8 cellular contexts compared by ENCODE assay signal in the genomic region with DNA sequence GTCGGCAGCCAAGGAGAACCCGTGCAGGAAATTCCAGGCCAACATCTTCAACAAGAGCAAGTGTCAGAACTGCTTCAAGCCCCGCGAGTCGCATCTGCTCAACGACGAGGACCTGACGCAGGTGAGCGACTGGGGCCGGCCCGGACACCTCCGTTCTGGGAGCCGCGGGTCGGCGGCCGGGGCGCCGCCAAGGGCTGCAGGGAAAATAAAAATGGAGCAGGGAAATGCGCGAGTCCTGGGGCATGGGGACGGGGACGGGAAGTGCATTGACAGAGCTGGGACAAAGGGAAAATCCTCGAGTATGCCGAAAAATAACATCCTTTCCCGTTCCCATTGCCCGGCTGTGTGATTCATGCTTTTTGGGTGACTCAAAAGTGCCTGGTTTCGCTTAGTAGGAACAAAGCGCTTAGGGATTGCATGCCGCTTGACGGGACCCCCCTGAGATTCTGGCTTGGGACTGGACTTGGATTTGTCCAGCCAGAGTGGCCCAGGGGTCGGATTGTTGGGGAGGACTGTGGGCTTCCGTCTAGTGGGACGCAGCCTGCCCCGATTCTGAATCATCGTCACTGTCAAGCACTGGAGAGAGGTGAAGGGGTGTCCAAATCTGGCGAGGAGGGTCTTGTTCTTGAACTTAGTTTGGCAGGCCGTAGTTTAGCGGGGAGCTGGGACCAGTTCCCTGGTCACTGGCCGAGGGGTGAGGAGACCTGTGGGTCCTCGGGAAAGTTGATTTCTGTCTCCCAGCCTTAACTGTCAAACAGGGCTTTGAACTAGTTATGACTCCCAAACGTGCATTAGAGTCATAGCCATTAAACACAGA. TPM values are rescaled to one million over a fixed set of nuclear protein-coding genes. Genes with fewer than 3 reads are reported as not detected.
DNase-seq lines count a peak whose midpoint lies in the region; ATAC-seq and TF ChIP-seq lines count a peak whose summit lies in the region.

No MANE protein-coding gene starts in this region.

- H3K36me3 Mint-ChIP-seq in CD4-positive, CD25-positive, alpha-beta regulatory T cell: peaks cover 4% of the 10 kb centered on the region

- peak overlapping the region; percentile 4 for H3K9ac ChIP-seq in parathyroid adenoma

- DNase-seq in CD4-positive, CD25-positive, alpha-beta regulatory T cell: peak in 1 of 3 donors; percentile 27
- peak; percentile 41 for DNase-seq in HK-2 (ENCODE audit: unreplicated experiment)
- DNase-seq in activated CD8-positive, alpha-beta memory T cell treated with anti-CD3 and anti-CD28 coated beads, Interleukin-2, amount 50 U/mL, for 4 hours: peak; percentile 33
- DNase-seq in fibroblast of peridontal ligament (ENCODE audit: extremely low read depth): peak; percentile 56
- no peak for DNase-seq in GOT3 (lab: John Stamatoyannopoulos, UW)
- no peak for DNase-seq in iPS-NIHi11 (ENCODE audit: low spot score)

- no peak for TF ChIP-seq CTCF in parathyroid adenoma (IDR thresholded peaks at IDR 0.05)

- no peaks in the 10 kb centered on the region for H3K36me3 ChIP-seq in CD4-positive, CD25-positive, alpha-beta regulatory T cell (ENCODE audit: control insufficient read depth, insufficient read depth, low read length)
- H3K36me3 ChIP-seq in parathyroid adenoma (ENCODE audit: control insufficient read depth, insufficient read depth, low read length): no peaks in the 10 kb centered on the region

- peaks cover 51% of the 10 kb centered on the region for H3K4me1 ChIP-seq in CD4-positive, CD25-positive, alpha-beta regulatory T cell (ENCODE audit: control insufficient read depth, insufficient read depth, low read length, poor library complexity, severe bottlenecking)
- H3K4me1 ChIP-seq in parathyroid adenoma: peaks cover 29% of the 10 kb centered on the region

- no peaks in the 10 kb centered on the region for H3K27me3 Mint-ChIP-seq in CD4-positive, CD25-positive, alpha-beta regulatory T cell

- H2AFZ ChIP-seq in parathyroid adenoma: peak overlapping the region; percentile 70

- peak overlapping the region; percentile 90 for H3K4me3 ChIP-seq in CD4-positive, CD25-positive, alpha-beta regulatory T cell (ENCODE audit: low read depth, low read length)
- peak overlapping the region; percentile 56 for H3K4me3 ChIP-seq in parathyroid adenoma (ENCODE audit: low read depth, low read length)

- H3K27me3 ChIP-seq in CD4-positive, CD25-positive, alpha-beta regulatory T cell (ENCODE audit: control insufficient read depth, insufficient read depth, low read length): no peaks in the 10 kb centered on the region
- no peaks in the 10 kb centered on the region for H3K27me3 ChIP-seq in parathyroid adenoma (ENCODE audit: control insufficient read depth, insufficient read depth, low read length)

- H3K9me3 Mint-ChIP-seq in CD4-positive, CD25-positive, alpha-beta regulatory T cell: no peaks in the 10 kb centered on the region

- H3K79me2 ChIP-seq in parathyroid adenoma: peaks cover 39% of the 10 kb centered on the region

- peak overlapping the region; percentile 94 to 99 (median 96) for H3K4me3 Mint-ChIP-seq in CD4-positive, CD25-positive, alpha-beta regulatory T cell

- H3K9me3 ChIP-seq in CD4-positive, CD25-positive, alpha-beta regulatory T cell (ENCODE audit: control insufficient read depth in 2 of 2, low read length in 2 of 2): no peaks in the 10 kb centered on the region
- no peaks in the 10 kb centered on the region for H3K9me3 ChIP-seq in parathyroid adenoma (ENCODE audit: control insufficient read depth, low read length)

- no peak overlapping the region for H3K27ac ChIP-seq in CD4-positive, CD25-positive, alpha-beta regulatory T cell (ENCODE audit: insufficient read depth, low read length, poor library complexity, severe bottlenecking)
- H3K27ac ChIP-seq in parathyroid adenoma: peak overlapping the region; percentile 54

- H3K27ac Mint-ChIP-seq in CD4-positive, CD25-positive, alpha-beta regulatory T cell: peak overlapping the region; percentile 32 to 95 (median 95)

- ATAC-seq in CD4-positive, CD25-positive, alpha-beta regulatory T cell (ENCODE audit: low read depth in 2 of 2): no peak
- ATAC-seq in HG03045 (IDR thresholded peaks at IDR 0.05; ENCODE audit: unreplicated experiment): no peak

- H3K4me1 Mint-ChIP-seq in CD4-positive, CD25-positive, alpha-beta regulatory T cell: peaks cover 29 to 61% (median 40%) of the 10 kb centered on the region in 4 donors

- H3K4me2 ChIP-seq in parathyroid adenoma (ENCODE audit: low read length): peak overlapping the region; percentile 85

RNA-seq across cellular contexts. Expression of gene MPRIP, which starts 0.8 kb away (rescaled TPM):
- 234 TPM for total RNA-seq in CD4-positive, CD25-positive, alpha-beta regulatory T cell
- polyA plus RNA-seq in CD4-positive, CD25-positive, alpha-beta regulatory T cell: 10 to 100 TPM; 49.0 to 88.5 (median 55.8) TPM

Comparison
In these comparisons a context has a peak if more than half of its experiments do, and no peak if none do; other contexts are left out.
1. DNase-seq: peak in HK-2 (single experiment), activated CD8-positive, alpha-beta memory T cell treated with anti-CD3 and anti-CD28 coated beads, Interleukin-2, amount 50 U/mL, for 4 hours (single experiment) and fibroblast of peridontal ligament (single experiment); none in GOT3 (single experiment) and iPS-NIHi11 (single experiment).